Comparison of ENCODE assay signal across 18 cellular contexts in genomic region chr4:154421618-154422017, GRCh38.
DNase-seq lines count a peak whose midpoint lies in the region; ATAC-seq, FAIRE-seq and TF ChIP-seq lines count a peak whose summit lies in the region.
"Had no signal": no experiment of that assay in that cellular context is flagged by ENCODE, and none has a peak within 500 bp of the region (broad histone marks: within the 10 kb centered on the region; RNA-seq: fewer than 3 reads in every experiment).

No MANE protein-coding gene starts in this region.

- no peak overlapping the region for H3K9ac ChIP-seq in GM12878 (ENCODE audit: control insufficient read depth, insufficient read depth, low read length)

- TF ChIP-seq CTCF in GM12878 (IDR thresholded peaks at IDR 0.05 in 2 of 3, conservative IDR thresholded peaks at IDR 0.05 in 1 of 3; ENCODE audit: control insufficient read depth in 2 of 3, extremely low read depth in 1 of 3, insufficient read depth in 1 of 3, low read depth in 3 of 3, low read length in 3 of 3) (no peak), Caco-2 (IDR thresholded peaks at IDR 0.05; ENCODE audit: insufficient read depth in 1 of 2, low read depth in 1 of 2, low read length in 1 of 2, severe bottlenecking in 1 of 2, unreplicated experiment in 1 of 2) (no peak)

- BruUV-seq in GM12878 (replicated peaks; lab: Mats Ljungman, UMichigan) (no TSS peak), Caco-2 (replicated peaks; lab: Mats Ljungman, UMichigan) (no TSS peak)

- CTCF ChIA-PET in GM12878 (lab: Yijun Ruan, JAX) (no interaction called here), Caco-2 (lab: Charles Lee) (no interaction called here)

- no peaks in the 10 kb centered on the region for H3K27me3 ChIP-seq in GM12878 (replicated peaks in 1 of 2; ENCODE audit: control insufficient read depth in 2 of 2, insufficient read depth in 2 of 2, low read length in 1 of 2)
- no peaks in the 10 kb centered on the region for H3K27me3 ChIP-seq in Caco-2 (replicated peaks; ENCODE audit: control insufficient read depth, insufficient read depth, low read length)

- 31% methylated on average over 6 of the region's 6 CpGs for WGBS in GM12878 (ENCODE audit: insufficient coverage, insufficient replicate concordance, low lambda C conversion rate, missing lambda C conversion rate)

- POLR2A ChIA-PET in GM12878 (lab: Charles Lee) (no interaction called here), Caco-2 (lab: Charles Lee) (no interaction called here)

- TF ChIP-seq POLR2A in GM12878 (IDR thresholded peaks at IDR 0.05; ENCODE audit: low read depth, low read length), result no peak

- no peak for TF ChIP-seq RAD21 in GM12878 (IDR thresholded peaks at IDR 0.05; ENCODE audit: insufficient read depth, low read depth, low read length)

- no peak overlapping the region for H3K4me2 ChIP-seq in GM12878 (ENCODE audit: control insufficient read depth, insufficient read depth)

- RAD21 ChIA-PET in GM12878 (lab: Charles Lee; ENCODE audit: unreplicated experiment), result no interaction called here

- H3K4me1 Mint-ChIP-seq in activated T-cell treated with anti-CD3 and anti-CD28 coated beads, Interleukin-2, amount 50 U/mL, for 72 hours (ENCODE audit: low read depth), result peaks cover 4% of the 10 kb centered on the region
- H3K4me1 Mint-ChIP-seq in Caco-2 (ENCODE audit: low read depth, unreplicated experiment), result peaks cover 6% of the 10 kb centered on the region

- H3K36me3 ChIP-seq in GM12878 (ENCODE audit: control insufficient read depth in 2 of 2, insufficient read depth in 2 of 2, low read length in 1 of 2) (no peaks in the 10 kb centered on the region), Caco-2 (ENCODE audit: control insufficient read depth, insufficient read depth, low read length) (no peaks in the 10 kb centered on the region)
- H3K36me3 ChIP-seq: thoracic aorta had no signal

- H3K4me1 ChIP-seq in GM12878 (ENCODE audit: control insufficient read depth, insufficient read depth, low read length) (peaks cover 14% of the 10 kb centered on the region), Caco-2 (no peaks in the 10 kb centered on the region)

- no peak for TF ChIP-seq EP300 in GM12878 (IDR thresholded peaks at IDR 0.05; ENCODE audit: borderline replicate concordance in 1 of 2, control insufficient read depth in 1 of 2, low read depth in 2 of 2, low read length in 2 of 2)

- intact Hi-C loops in GM12878 (cut with micrococcal nuclease; ENCODE audit: unreplicated experiment), result no loop called here
- intact Hi-C loops in Caco-2 (cut with micrococcal nuclease; ENCODE audit: unreplicated experiment), result no loop called here

- no peaks in the 10 kb centered on the region for H3K36me3 Mint-ChIP-seq in activated T-cell treated with anti-CD3 and anti-CD28 coated beads, Interleukin-2, amount 50 U/mL, for 72 hours (ENCODE audit: insufficient read depth in 2 of 2)
- no peaks in the 10 kb centered on the region for H3K36me3 Mint-ChIP-seq in Caco-2 (ENCODE audit: insufficient read depth, unreplicated experiment)
- H3K36me3 Mint-ChIP-seq: activated naive CD8-positive, alpha-beta T cell; CD4-positive, CD25-positive, alpha-beta regulatory T cell had no signal

- no peaks in the 10 kb centered on the region for H4K20me1 ChIP-seq in GM12878 (ENCODE audit: control insufficient read depth, insufficient read depth)

- in situ Hi-C loops in GM12878 (cut with MboI), result no loop called here

- peak; percentile 52 for ATAC-seq in GM18909 (IDR thresholded peaks at IDR 0.05; ENCODE audit: poor library complexity, unreplicated experiment)
- ATAC-seq in GM21737 (IDR thresholded peaks at IDR 0.05; ENCODE audit: unreplicated experiment), result peak; percentile 57
- peak; percentile 64 for ATAC-seq in HG03378 (IDR thresholded peaks at IDR 0.05; ENCODE audit: unreplicated experiment)
- peak; percentile 49 for ATAC-seq in GM12878
- ATAC-seq in activated T-cell treated with anti-CD3 and anti-CD28 coated beads, Interleukin-2, amount 50 U/mL, for 72 hours (replicated peaks in 1 of 2), result no peak

- H3K27ac Mint-ChIP-seq in activated T-cell treated with anti-CD3 and anti-CD28 coated beads, Interleukin-2, amount 50 U/mL, for 72 hours, result no peak overlapping the region
- no peak overlapping the region for H3K27ac Mint-ChIP-seq in Caco-2 (ENCODE audit: unreplicated experiment)
- H3K27ac Mint-ChIP-seq: activated naive CD8-positive, alpha-beta T cell; CD4-positive, CD25-positive, alpha-beta regulatory T cell had no signal

- H3K79me2 ChIP-seq in GM12878 (ENCODE audit: control insufficient read depth, insufficient read depth, low read length), result no peaks in the 10 kb centered on the region

- SMC1A ChIA-PET in GM12878 (lab: Charles Lee; ENCODE audit: uncharacterized antibody, unreplicated experiment), result interaction anchor here (1.7 kb wide), 1 partner anchor 18 kb away, joined by 5 read pairs; no protein-coding TSS in a partner anchor

- no peak overlapping the region for H3K27ac ChIP-seq in GM12878 (ENCODE audit: control insufficient read depth, insufficient read depth)
- H3K27ac ChIP-seq: thoracic aorta had no signal

- H3K4me3 ChIP-seq in GM12878, result no peak overlapping the region
- no peak overlapping the region for H3K4me3 ChIP-seq in Caco-2 (ENCODE audit: low read depth, low read length)
- H3K4me3 ChIP-seq: thoracic aorta had no signal

- FAIRE-seq in GM12878 (lab: Jason Lieb, UNC), result no peak
- FAIRE-seq: endothelial cell of umbilical vein, kidney had no signal

- H3K9me3 ChIP-seq in GM12878 (replicated peaks; ENCODE audit: control insufficient read depth, insufficient read depth, low read length), result no peaks in the 10 kb centered on the region
- H3K9me3 ChIP-seq in Caco-2, result no peaks in the 10 kb centered on the region
- H3K9me3 ChIP-seq: thoracic aorta had no signal

- no peak for DNase-seq in GM12878 (ENCODE audit: low read depth, low spot score)
- no peak for DNase-seq in NCI-H1436 (lab: John Stamatoyannopoulos, UW)
- DNase-seq in activated T-cell treated with anti-CD3 and anti-CD28 coated beads, Interleukin-2, amount 50 U/mL, for 72 hours, result no peak
- DNase-seq in Caco-2, result no peak
- DNase-seq in SHP77 (lab: John Stamatoyannopoulos, UW), result no peak
- DNase-seq: activated CD8-positive, alpha-beta memory T cell treated with anti-CD3 and anti-CD28 coated beads for 24 hours; caudate nucleus; CD4-positive, CD25-positive, alpha-beta regulatory T cell; Kasumi-1; kidney; NCI-H2081; OCI-M1 had no signal

- no peak overlapping the region for H2AFZ ChIP-seq in GM12878 (ENCODE audit: control insufficient read depth, low read depth, low read length)

- no peak overlapping the region for H3K4me3 Mint-ChIP-seq in activated T-cell treated with anti-CD3 and anti-CD28 coated beads, Interleukin-2, amount 50 U/mL, for 72 hours
- no peak overlapping the region for H3K4me3 Mint-ChIP-seq in Caco-2 (ENCODE audit: unreplicated experiment)
- H3K4me3 Mint-ChIP-seq: activated naive CD8-positive, alpha-beta T cell; CD4-positive, CD25-positive, alpha-beta regulatory T cell had no signal

- peaks cover 44% of the 10 kb centered on the region for H3K27me3 Mint-ChIP-seq in activated T-cell treated with anti-CD3 and anti-CD28 coated beads, Interleukin-2, amount 50 U/mL, for 72 hours (ENCODE audit: low read depth)
- H3K27me3 Mint-ChIP-seq in Caco-2 (ENCODE audit: insufficient read depth, unreplicated experiment), result peaks cover 27% of the 10 kb centered on the region

- no peaks in the 10 kb centered on the region for H3K9me3 Mint-ChIP-seq in activated T-cell treated with anti-CD3 and anti-CD28 coated beads, Interleukin-2, amount 50 U/mL, for 72 hours
- H3K9me3 Mint-ChIP-seq in Caco-2 (ENCODE audit: unreplicated experiment), result no peaks in the 10 kb centered on the region

TF ChIP-seq in GM12878, 131 proteins besides CTCF, POLR2A, EP300 and RAD21 (continues in another document):
- TF ChIP-seq SIN3A (IDR thresholded peaks at IDR 0.05; ENCODE audit: low read depth, low read length) (no peak), ZNF24 (IDR thresholded peaks at IDR 0.05) (no peak), IKZF2 (IDR thresholded peaks at IDR 0.05) (0 out of 4 replicates have a peak, but pooled peaks of 1 of the 2 experiments have one; percentile 17), RFX5 (IDR thresholded peaks at IDR 0.05; ENCODE audit: low read depth, low read length) (no peak), PRDM15 (CRISPR knock-in tag; IDR thresholded peaks at IDR 0.05) (no peak), TBL1XR1 (IDR thresholded peaks at IDR 0.05; ENCODE audit: low read depth, low read length) (no peak), NBN (IDR thresholded peaks at IDR 0.05) (no peak), SPI1 (IDR thresholded peaks at IDR 0.05; ENCODE audit: borderline replicate concordance, insufficient read depth, low read depth, low read length) (peak; percentile 86), ATF3 (IDR thresholded peaks at IDR 0.05; ENCODE audit: borderline replicate concordance, extremely low read depth, low read depth, low read length) (no peak), SIX5 (IDR thresholded peaks at IDR 0.05; ENCODE audit: low read depth, low read length, severe bottlenecking) (no peak)

Comparison
In these comparisons a context has a peak if more than half of its experiments do, and no peak if none do; other contexts are left out.
1. ATAC-seq: peak in GM18909 (single experiment), GM21737 (single experiment), HG03378 (single experiment) and GM12878 (single experiment); none in activated T-cell treated with anti-CD3 and anti-CD28 coated beads, Interleukin-2, amount 50 U/mL, for 72 hours (0 of 2).